Comparison of ENCODE assay signal across 29 cellular contexts in genomic region chr6:123458218-123458617, GRCh38.
"Had no signal": no experiment of that assay in that cellular context is flagged by ENCODE, and none has a peak within 500 bp of the region (broad histone marks: within the 10 kb centered on the region; RNA-seq: fewer than 3 reads in every experiment).

No MANE protein-coding gene starts in this region.

- H3K4me1 ChIP-seq: stomach, suprapubic skin, testis, thyroid gland, tibial artery, transverse colon, upper lobe of left lung, upper lobe of right lung, uterus, vagina had no signal

- H3K4me3 Mint-ChIP-seq: stimulated activated effector memory CD8-positive, alpha-beta T cell treated with anti-CD3 and anti-CD28 coated beads, Interleukin-12 subunit alpha, Interleukin-12 subunit beta, amount 100 ng/mL, for 72 hours; stimulated activated memory B cell treated with anti-CD40 and anti-IgM and Interleukin-4, amounts not matched to agents 10 μg/mL and 1 μg/mL and 100 μg/mL, for 72 hours; stimulated activated naive B cell treated with anti-CD40 and anti-IgM and Interleukin-4, amounts not matched to agents 10 μg/mL and 1 μg/mL and 100 μg/mL, for 72 hours; stimulated activated naive CD8-positive, alpha-beta T cell treated with anti-CD3 and anti-CD28 coated beads, Interleukin-15, amount 100 ng/mL, for 72 hours; stimulated activated naive CD8-positive, alpha-beta T cell treated with anti-CD3 and anti-CD28 coated beads, Interleukin-15, Interleukin-2, amounts not matched to agents 100 ng/mL and 50 ng/mL, for 24 hours; type B pancreatic cell had no signal

- FAIRE-seq: urothelium cell line had no signal

- ATAC-seq: stimulated activated effector memory CD8-positive, alpha-beta T cell treated with anti-CD3 and anti-CD28 coated beads, Interleukin-12 subunit alpha, Interleukin-12 subunit beta, amount 100 ng/mL, for 72 hours; stimulated activated memory B cell treated with anti-CD40 and anti-IgM and Interleukin-4, amounts not matched to agents 10 μg/mL and 1 μg/mL and 100 μg/mL, for 72 hours; stimulated activated naive B cell treated with anti-CD40 and anti-IgM and Interleukin-4, amounts not matched to agents 10 μg/mL and 1 μg/mL and 100 μg/mL, for 72 hours; stimulated activated naive CD8-positive, alpha-beta T cell treated with anti-CD3 and anti-CD28 coated beads, Interleukin-15, amount 100 ng/mL, for 72 hours; stimulated activated naive CD8-positive, alpha-beta T cell treated with anti-CD3 and anti-CD28 coated beads, Interleukin-15, Interleukin-2, amounts not matched to agents 100 U/mL and 50 U/mL, for 24 hours; upper lobe of right lung had no signal

- DNase-seq: stimulated activated CD4-positive, alpha-beta T cell treated with anti-CD3 and anti-CD28 coated beads, Interleukin-2, amount 100 ng/mL, for 48 hours; stimulated activated CD4-positive, alpha-beta T cell treated with anti-CD3 and anti-CD28 coated beads, Interleukin-4, amount 100 ng/mL, for 1 hour; stimulated activated CD4-positive, alpha-beta T cell treated with anti-CD3 and anti-CD28 coated beads, Interleukin-4, amount 100 ng/mL, for 24 hours; stimulated activated CD4-positive, alpha-beta T cell treated with anti-CD3 and anti-CD28 coated beads, Interleukin-4, amount 100 ng/mL, for 4 hours; stimulated activated CD8-positive, alpha-beta memory T cell treated with anti-CD3 and anti-CD28 coated beads, Interleukin-4, amount 100 ng/mL, for 48 hours; stimulated activated naive B cell treated with anti-CD40 and anti-IgM and Interleukin-4, amounts not matched to agents 10 μg/mL and 1 μg/mL and 100 μg/mL, for 72 hours; stimulated activated naive CD4-positive, alpha-beta T cell; stimulated activated naive CD4-positive, alpha-beta T cell treated with Interleukin-2 at 50 U/mL for 16 hours; stimulated activated naive CD8-positive, alpha-beta T cell treated with anti-CD3 and anti-CD28 coated beads, Interleukin-15, amount 100 ng/mL, for 72 hours; stimulated activated naive CD8-positive, alpha-beta T cell treated with anti-CD3 and anti-CD28 coated beads, Interleukin-15, Interleukin-2, amounts not matched to agents 100 U/mL and 50 U/mL, for 24 hours; stomach; substantia nigra; testis; thyroid gland; tibial artery; transverse colon; trophoblast cell; upper lobe of left lung; upper lobe of right lung; uterus had no signal

- H3K27ac ChIP-seq: stomach, suprapubic skin, testis, thoracic aorta, thyroid gland, tibial artery, tibial nerve, transverse colon, upper lobe of left lung, upper lobe of right lung, uterus, vagina had no signal

- H3K9me3 Mint-ChIP-seq: stimulated activated memory B cell treated with anti-CD40 and anti-IgM and Interleukin-4, amounts not matched to agents 10 μg/mL and 1 μg/mL and 100 μg/mL, for 72 hours; stimulated activated naive CD8-positive, alpha-beta T cell treated with anti-CD3 and anti-CD28 coated beads, Interleukin-15, amount 100 ng/mL, for 72 hours; stimulated activated naive CD8-positive, alpha-beta T cell treated with anti-CD3 and anti-CD28 coated beads, Interleukin-15, Interleukin-2, amounts not matched to agents 100 ng/mL and 50 ng/mL, for 24 hours; type B pancreatic cell had no signal

- H3K36me3 ChIP-seq: stomach, suprapubic skin, thoracic aorta, thyroid gland, tibial artery, tibial nerve, transverse colon, upper lobe of left lung, upper lobe of right lung, uterus, vagina had no signal

- H3K36me3 Mint-ChIP-seq: stimulated activated effector memory CD8-positive, alpha-beta T cell treated with anti-CD3 and anti-CD28 coated beads, Interleukin-12 subunit alpha, Interleukin-12 subunit beta, amount 100 ng/mL, for 72 hours; stimulated activated memory B cell treated with anti-CD40 and anti-IgM and Interleukin-4, amounts not matched to agents 10 μg/mL and 1 μg/mL and 100 μg/mL, for 72 hours; stimulated activated naive B cell treated with anti-CD40 and anti-IgM and Interleukin-4, amounts not matched to agents 10 μg/mL and 1 μg/mL and 100 μg/mL, for 72 hours; type B pancreatic cell had no signal

- H3K4me1 Mint-ChIP-seq: stimulated activated effector memory CD8-positive, alpha-beta T cell treated with anti-CD3 and anti-CD28 coated beads, Interleukin-12 subunit alpha, Interleukin-12 subunit beta, amount 100 ng/mL, for 72 hours; stimulated activated memory B cell treated with anti-CD40 and anti-IgM and Interleukin-4, amounts not matched to agents 10 μg/mL and 1 μg/mL and 100 μg/mL, for 72 hours; stimulated activated naive B cell treated with anti-CD40 and anti-IgM and Interleukin-4, amounts not matched to agents 10 μg/mL and 1 μg/mL and 100 μg/mL, for 72 hours; stimulated activated naive CD8-positive, alpha-beta T cell treated with anti-CD3 and anti-CD28 coated beads, Interleukin-15, amount 100 ng/mL, for 72 hours had no signal

- H3K27me3 Mint-ChIP-seq: stimulated activated memory B cell treated with anti-CD40 and anti-IgM and Interleukin-4, amounts not matched to agents 10 μg/mL and 1 μg/mL and 100 μg/mL, for 72 hours; stimulated activated naive B cell treated with anti-CD40 and anti-IgM and Interleukin-4, amounts not matched to agents 10 μg/mL and 1 μg/mL and 100 μg/mL, for 72 hours; stimulated activated naive CD8-positive, alpha-beta T cell treated with anti-CD3 and anti-CD28 coated beads, Interleukin-15, amount 100 ng/mL, for 72 hours; stimulated activated naive CD8-positive, alpha-beta T cell treated with anti-CD3 and anti-CD28 coated beads, Interleukin-15, Interleukin-2, amounts not matched to agents 100 ng/mL and 50 ng/mL, for 24 hours; type B pancreatic cell had no signal

- H3K4me3 ChIP-seq: stomach, suprapubic skin, testis, thoracic aorta, thyroid gland, tibial artery, tibial nerve, transverse colon, upper lobe of left lung, upper lobe of right lung, uterus, vagina had no signal

- H3K27me3 ChIP-seq: stomach, suprapubic skin, testis, thyroid gland, tibial artery, tibial nerve, transverse colon, upper lobe of left lung, upper lobe of right lung, uterus, vagina had no signal

- H3K9me3 ChIP-seq: stomach, suprapubic skin, testis, thoracic aorta, thyroid gland, tibial artery, tibial nerve, transverse colon, upper lobe of left lung, upper lobe of right lung, uterus, vagina had no signal

- H3K27ac Mint-ChIP-seq: stimulated activated effector memory CD8-positive, alpha-beta T cell treated with anti-CD3 and anti-CD28 coated beads, Interleukin-12 subunit alpha, Interleukin-12 subunit beta, amount 100 ng/mL, for 72 hours; stimulated activated memory B cell treated with anti-CD40 and anti-IgM and Interleukin-4, amounts not matched to agents 10 μg/mL and 1 μg/mL and 100 μg/mL, for 72 hours; stimulated activated naive B cell treated with anti-CD40 and anti-IgM and Interleukin-4, amounts not matched to agents 10 μg/mL and 1 μg/mL and 100 μg/mL, for 72 hours; stimulated activated naive CD8-positive, alpha-beta T cell treated with anti-CD3 and anti-CD28 coated beads, Interleukin-15, amount 100 ng/mL, for 72 hours; stimulated activated naive CD8-positive, alpha-beta T cell treated with anti-CD3 and anti-CD28 coated beads, Interleukin-15, Interleukin-2, amounts not matched to agents 100 ng/mL and 50 ng/mL, for 24 hours; type B pancreatic cell had no signal
